Comparison of ENCODE assay signal across 1 cellular context in genomic region chr6:106141441-106142237, GRCh38.
TF ChIP-seq lines count a peak whose summit lies in the region.

No MANE protein-coding gene starts in this region.

TF ChIP-seq in GM12878, 131 proteins besides CTCF, POLR2A, EP300 and RAD21 (continued from another document and continues in another):
- TF ChIP-seq ZNF687 (IDR thresholded peaks at IDR 0.05), result peak; percentile 43; the same call in 1 of the 2 replicates
- TF ChIP-seq ZNF592 (IDR thresholded peaks at IDR 0.05), result no peak
- no peak for TF ChIP-seq HDAC6 (IDR thresholded peaks at IDR 0.05; ENCODE audit: unreplicated experiment)
- no peak for TF ChIP-seq PBX3 (IDR thresholded peaks at IDR 0.05; ENCODE audit: insufficient replicate concordance, low read depth, low read length)
- TF ChIP-seq SKIL (IDR thresholded peaks at IDR 0.05; ENCODE audit: low read depth, poor library complexity, severe bottlenecking), result peak; percentile 76
- no peak; the same call in 1 of the 2 replicates for TF ChIP-seq USF2 (IDR thresholded peaks at IDR 0.05; ENCODE audit: borderline replicate concordance, low read depth, low read length)
- TF ChIP-seq SIX5 (IDR thresholded peaks at IDR 0.05; ENCODE audit: low read depth, low read length, severe bottlenecking), result no peak
- TF ChIP-seq MYB (IDR thresholded peaks at IDR 0.05; ENCODE audit: borderline replicate concordance, low read depth, low read length), result no peak
- peak; percentile 83 to 86 for TF ChIP-seq BHLHE40 (IDR thresholded peaks at IDR 0.05; ENCODE audit: borderline replicate concordance in 1 of 2, low read depth in 2 of 2, low read length in 1 of 2)
- no peak for TF ChIP-seq CUX1 (IDR thresholded peaks at IDR 0.05; ENCODE audit: insufficient replicate concordance, low read depth, low read length)
- TF ChIP-seq PAX5 (IDR thresholded peaks at IDR 0.05; ENCODE audit: borderline replicate concordance, low read depth, low read length), result peak; percentile 27; the same call in 1 of the 2 replicates
- no peak for TF ChIP-seq SMAD5 (IDR thresholded peaks at IDR 0.05; ENCODE audit: low read depth)
- TF ChIP-seq DPF2 (IDR thresholded peaks at IDR 0.05), result peak; percentile 44; the same call in 1 of the 2 replicates
- no peak for TF ChIP-seq EZH2 (IDR thresholded peaks at IDR 0.05; ENCODE audit: borderline replicate concordance, control insufficient read depth, low read depth, low read length)
- peak; percentile 35; the same call in 1 of the 2 replicates for TF ChIP-seq ATF7 (IDR thresholded peaks at IDR 0.05; ENCODE audit: low read depth)
- TF ChIP-seq STAT1 (conservative IDR thresholded peaks at IDR 0.05), result no peak
- TF ChIP-seq ASH2L (IDR thresholded peaks at IDR 0.05; ENCODE audit: borderline replicate concordance, low read depth), result no peak
- TF ChIP-seq SUZ12 (IDR thresholded peaks at IDR 0.05; ENCODE audit: unreplicated experiment), result no peak
- TF ChIP-seq SP1 (IDR thresholded peaks at IDR 0.05; ENCODE audit: low read depth, low read length), result no peak
- TF ChIP-seq IKZF1 (conservative IDR thresholded peaks at IDR 0.05), result peak; percentile 70
- no peak for TF ChIP-seq NR2C2 (IDR thresholded peaks at IDR 0.05; ENCODE audit: borderline replicate concordance, control insufficient read depth, insufficient read length, low read depth)
- no peak for TF ChIP-seq TCF7 (IDR thresholded peaks at IDR 0.05; ENCODE audit: borderline replicate concordance)
- TF ChIP-seq CREB1 (IDR thresholded peaks at IDR 0.05; ENCODE audit: low read depth), result no peak
- TF ChIP-seq GATAD2B (conservative IDR thresholded peaks at IDR 0.05; ENCODE audit: low read depth), result peak; percentile 48; the same call in 1 of the 2 replicates
- TF ChIP-seq MTA3 (IDR thresholded peaks at IDR 0.05; ENCODE audit: borderline replicate concordance, low read length), result peak; percentile 55; the same call in 1 of the 2 replicates
- no peak for TF ChIP-seq IRF4 (IDR thresholded peaks at IDR 0.05; ENCODE audit: low read depth, low read length)
- TF ChIP-seq BRCA1 (IDR thresholded peaks at IDR 0.05; ENCODE audit: low read depth, low read length), result no peak
- TF ChIP-seq POU2F2 (IDR thresholded peaks at IDR 0.05; ENCODE audit: borderline replicate concordance, low read depth, low read length), result peak; percentile 93; the same call in 2 of the 3 replicates
- no peak for TF ChIP-seq SRF (IDR thresholded peaks at IDR 0.05; ENCODE audit: low read depth in 2 of 2, low read length in 2 of 2)
- no peak for TF ChIP-seq PRDM15 (CRISPR knock-in tag; IDR thresholded peaks at IDR 0.05)
- peak; percentile 80 for TF ChIP-seq TBL1XR1 (IDR thresholded peaks at IDR 0.05; ENCODE audit: low read depth, low read length)
